1 cellular context compared by ENCODE assay signal in the genomic region with DNA sequence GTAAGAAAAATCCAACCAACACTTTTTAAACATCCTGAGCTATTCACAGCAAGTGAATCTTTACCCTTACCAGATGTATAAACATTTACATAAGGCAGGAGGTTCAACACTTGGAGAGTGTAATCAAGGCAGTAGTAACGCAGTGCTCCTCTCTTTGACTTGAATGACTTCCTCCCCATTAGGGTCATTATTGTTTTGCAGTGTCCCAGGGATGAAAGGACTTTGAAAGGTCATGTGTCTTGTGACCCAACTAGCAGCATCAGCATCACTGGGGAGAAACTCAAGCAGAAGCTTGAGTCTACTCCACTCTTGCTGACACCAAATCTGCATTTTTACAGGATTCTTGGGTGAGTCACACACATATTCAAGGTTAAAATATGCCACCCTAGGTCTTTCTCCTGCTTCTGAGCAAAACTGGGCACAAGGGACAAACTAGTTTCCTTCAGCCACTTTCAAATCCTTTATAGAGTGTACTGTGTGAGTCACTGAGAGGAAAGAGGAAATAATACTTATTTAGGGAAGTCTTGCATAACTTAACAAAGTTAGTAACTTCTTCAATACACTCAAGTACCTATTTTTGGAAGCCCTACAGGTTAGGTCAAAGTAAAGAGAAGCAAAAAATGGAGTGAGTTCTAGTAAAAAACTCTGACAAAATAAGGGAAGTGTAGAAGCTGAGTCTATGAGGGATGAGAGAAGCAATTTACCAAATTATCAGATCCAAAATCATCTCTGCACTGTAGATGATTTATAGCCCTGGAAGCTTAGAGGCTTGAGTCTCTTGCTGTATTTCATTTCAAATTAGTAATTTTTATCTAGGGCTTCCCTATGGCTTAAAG.
TF ChIP-seq lines count a peak whose summit lies in the region.

No MANE protein-coding gene starts in this region.

TF ChIP-seq in GM12878, 131 proteins besides CTCF, POLR2A, EP300 and RAD21:
- peak; percentile 81 to 86 for TF ChIP-seq IKZF2 (IDR thresholded peaks at IDR 0.05)
- TF ChIP-seq, protein P1, sequence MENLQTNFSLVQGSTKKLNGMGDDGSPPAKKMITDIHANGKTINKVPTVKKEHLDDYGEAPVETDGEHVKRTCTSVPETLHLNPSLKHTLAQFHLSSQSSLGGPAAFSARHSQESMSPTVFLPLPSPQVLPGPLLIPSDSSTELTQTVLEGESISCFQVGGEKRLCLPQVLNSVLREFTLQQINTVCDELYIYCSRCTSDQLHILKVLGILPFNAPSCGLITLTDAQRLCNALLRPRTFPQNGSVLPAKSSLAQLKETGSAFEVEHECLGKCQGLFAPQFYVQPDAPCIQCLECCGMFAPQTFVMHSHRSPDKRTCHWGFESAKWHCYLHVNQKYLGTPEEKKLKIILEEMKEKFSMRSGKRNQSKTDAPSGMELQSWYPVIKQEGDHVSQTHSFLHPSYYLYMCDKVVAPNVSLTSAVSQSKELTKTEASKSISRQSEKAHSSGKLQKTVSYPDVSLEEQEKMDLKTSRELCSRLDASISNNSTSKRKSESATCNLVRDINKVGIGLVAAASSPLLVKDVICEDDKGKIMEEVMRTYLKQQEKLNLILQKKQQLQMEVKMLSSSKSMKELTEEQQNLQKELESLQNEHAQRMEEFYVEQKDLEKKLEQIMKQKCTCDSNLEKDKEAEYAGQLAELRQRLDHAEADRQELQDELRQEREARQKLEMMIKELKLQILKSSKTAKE (IDR thresholded peaks at IDR 0.05; ENCODE audit: low read depth, poor library complexity, severe bottlenecking): peak; percentile 53
- peak; percentile 22; the same call in 1 of the 2 replicates for TF ChIP-seq CREM (IDR thresholded peaks at IDR 0.05; ENCODE audit: low read depth)
- TF ChIP-seq MEF2A (IDR thresholded peaks at IDR 0.05; ENCODE audit: insufficient read depth, low read depth, low read length): peak; percentile 93
- TF ChIP-seq, protein P2, sequence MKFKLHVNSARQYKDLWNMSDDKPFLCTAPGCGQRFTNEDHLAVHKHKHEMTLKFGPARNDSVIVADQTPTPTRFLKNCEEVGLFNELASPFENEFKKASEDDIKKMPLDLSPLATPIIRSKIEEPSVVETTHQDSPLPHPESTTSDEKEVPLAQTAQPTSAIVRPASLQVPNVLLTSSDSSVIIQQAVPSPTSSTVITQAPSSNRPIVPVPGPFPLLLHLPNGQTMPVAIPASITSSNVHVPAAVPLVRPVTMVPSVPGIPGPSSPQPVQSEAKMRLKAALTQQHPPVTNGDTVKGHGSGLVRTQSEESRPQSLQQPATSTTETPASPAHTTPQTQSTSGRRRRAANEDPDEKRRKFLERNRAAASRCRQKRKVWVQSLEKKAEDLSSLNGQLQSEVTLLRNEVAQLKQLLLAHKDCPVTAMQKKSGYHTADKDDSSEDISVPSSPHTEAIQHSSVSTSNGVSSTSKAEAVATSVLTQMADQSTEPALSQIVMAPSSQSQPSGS (IDR thresholded peaks at IDR 0.05; ENCODE audit: low read length): peak; percentile 68; the same call in 1 of the 2 replicates
- TF ChIP-seq FOXM1 (IDR thresholded peaks at IDR 0.05; ENCODE audit: low read depth, low read length): 0 out of 2 replicates have a peak, but pooled peaks have one; percentile 38
- TF ChIP-seq MEF2B (IDR thresholded peaks at IDR 0.05; ENCODE audit: partially characterized antibody, poor library complexity, severe bottlenecking): peak; percentile 96
- TF ChIP-seq DPF2 (IDR thresholded peaks at IDR 0.05): peak; percentile 74; the same call in 1 of the 2 replicates
- TF ChIP-seq EED (IDR thresholded peaks at IDR 0.05; ENCODE audit: low read depth): peak; percentile 55; the same call in 1 of the 2 replicates
- no peak for TF ChIP-seq NRF1 (conservative IDR thresholded peaks at IDR 0.05; ENCODE audit: low read depth, low read length)
- peak; percentile 78 for TF ChIP-seq IKZF1 (conservative IDR thresholded peaks at IDR 0.05)
- 0 out of 2 replicates have a peak, but pooled peaks have one; percentile 43 for TF ChIP-seq NBN (IDR thresholded peaks at IDR 0.05)
- no peak for TF ChIP-seq MYB (IDR thresholded peaks at IDR 0.05; ENCODE audit: borderline replicate concordance, low read depth, low read length)
- TF ChIP-seq CEBPB (IDR thresholded peaks at IDR 0.05; ENCODE audit: borderline replicate concordance in 1 of 2, low read depth in 2 of 2, low read length in 2 of 2): peak; percentile 20 to 74; a peak in 2 of 4 replicates
- TF ChIP-seq NFIC (IDR thresholded peaks at IDR 0.05; ENCODE audit: low read depth, low read length): peak; percentile 81
- peak; percentile 80; the same call in 1 of the 2 replicates for TF ChIP-seq ZNF217 (IDR thresholded peaks at IDR 0.05)
- TF ChIP-seq NR2F1 (conservative IDR thresholded peaks at IDR 0.05): peak; percentile 78
- TF ChIP-seq, protein P3, sequence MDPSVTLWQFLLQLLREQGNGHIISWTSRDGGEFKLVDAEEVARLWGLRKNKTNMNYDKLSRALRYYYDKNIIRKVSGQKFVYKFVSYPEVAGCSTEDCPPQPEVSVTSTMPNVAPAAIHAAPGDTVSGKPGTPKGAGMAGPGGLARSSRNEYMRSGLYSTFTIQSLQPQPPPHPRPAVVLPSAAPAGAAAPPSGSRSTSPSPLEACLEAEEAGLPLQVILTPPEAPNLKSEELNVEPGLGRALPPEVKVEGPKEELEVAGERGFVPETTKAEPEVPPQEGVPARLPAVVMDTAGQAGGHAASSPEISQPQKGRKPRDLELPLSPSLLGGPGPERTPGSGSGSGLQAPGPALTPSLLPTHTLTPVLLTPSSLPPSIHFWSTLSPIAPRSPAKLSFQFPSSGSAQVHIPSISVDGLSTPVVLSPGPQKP (IDR thresholded peaks at IDR 0.05; ENCODE audit: low read depth, low read length): no peak
- peak; percentile 30; the same call in 1 of the 2 replicates for TF ChIP-seq ZNF24 (IDR thresholded peaks at IDR 0.05)
- TF ChIP-seq JUNB (IDR thresholded peaks at IDR 0.05): peak; percentile 54
- TF ChIP-seq, protein P4, sequence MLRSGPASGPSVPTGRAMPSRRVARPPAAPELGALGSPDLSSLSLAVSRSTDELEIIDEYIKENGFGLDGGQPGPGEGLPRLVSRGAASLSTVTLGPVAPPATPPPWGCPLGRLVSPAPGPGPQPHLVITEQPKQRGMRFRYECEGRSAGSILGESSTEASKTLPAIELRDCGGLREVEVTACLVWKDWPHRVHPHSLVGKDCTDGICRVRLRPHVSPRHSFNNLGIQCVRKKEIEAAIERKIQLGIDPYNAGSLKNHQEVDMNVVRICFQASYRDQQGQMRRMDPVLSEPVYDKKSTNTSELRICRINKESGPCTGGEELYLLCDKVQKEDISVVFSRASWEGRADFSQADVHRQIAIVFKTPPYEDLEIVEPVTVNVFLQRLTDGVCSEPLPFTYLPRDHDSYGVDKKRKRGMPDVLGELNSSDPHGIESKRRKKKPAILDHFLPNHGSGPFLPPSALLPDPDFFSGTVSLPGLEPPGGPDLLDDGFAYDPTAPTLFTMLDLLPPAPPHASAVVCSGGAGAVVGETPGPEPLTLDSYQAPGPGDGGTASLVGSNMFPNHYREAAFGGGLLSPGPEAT (IDR thresholded peaks at IDR 0.05; ENCODE audit: low read depth): peak; percentile 43; the same call in 1 of the 2 replicates
- peak; percentile 39; the same call in 1 of the 2 replicates for TF ChIP-seq RUNX3 (IDR thresholded peaks at IDR 0.05; ENCODE audit: low read length)
- TF ChIP-seq, protein P5, sequence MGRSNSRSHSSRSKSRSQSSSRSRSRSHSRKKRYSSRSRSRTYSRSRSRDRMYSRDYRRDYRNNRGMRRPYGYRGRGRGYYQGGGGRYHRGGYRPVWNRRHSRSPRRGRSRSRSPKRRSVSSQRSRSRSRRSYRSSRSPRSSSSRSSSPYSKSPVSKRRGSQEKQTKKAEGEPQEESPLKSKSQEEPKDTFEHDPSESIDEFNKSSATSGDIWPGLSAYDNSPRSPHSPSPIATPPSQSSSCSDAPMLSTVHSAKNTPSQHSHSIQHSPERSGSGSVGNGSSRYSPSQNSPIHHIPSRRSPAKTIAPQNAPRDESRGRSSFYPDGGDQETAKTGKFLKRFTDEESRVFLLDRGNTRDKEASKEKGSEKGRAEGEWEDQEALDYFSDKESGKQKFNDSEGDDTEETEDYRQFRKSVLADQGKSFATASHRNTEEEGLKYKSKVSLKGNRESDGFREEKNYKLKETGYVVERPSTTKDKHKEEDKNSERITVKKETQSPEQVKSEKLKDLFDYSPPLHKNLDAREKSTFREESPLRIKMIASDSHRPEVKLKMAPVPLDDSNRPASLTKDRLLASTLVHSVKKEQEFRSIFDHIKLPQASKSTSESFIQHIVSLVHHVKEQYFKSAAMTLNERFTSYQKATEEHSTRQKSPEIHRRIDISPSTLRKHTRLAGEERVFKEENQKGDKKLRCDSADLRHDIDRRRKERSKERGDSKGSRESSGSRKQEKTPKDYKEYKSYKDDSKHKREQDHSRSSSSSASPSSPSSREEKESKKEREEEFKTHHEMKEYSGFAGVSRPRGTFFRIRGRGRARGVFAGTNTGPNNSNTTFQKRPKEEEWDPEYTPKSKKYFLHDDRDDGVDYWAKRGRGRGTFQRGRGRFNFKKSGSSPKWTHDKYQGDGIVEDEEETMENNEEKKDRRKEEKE (IDR thresholded peaks at IDR 0.05): no peak
- peak; percentile 61 for TF ChIP-seq SPI1 (IDR thresholded peaks at IDR 0.05; ENCODE audit: borderline replicate concordance, insufficient read depth, low read depth, low read length)
- TF ChIP-seq CREB1 (IDR thresholded peaks at IDR 0.05; ENCODE audit: low read depth): 0 out of 2 replicates have a peak, but pooled peaks have one; percentile 35
- peak in 1 of 2 experiments; percentile 86; a peak in 1 of 4 replicates for TF ChIP-seq ETV6 (conservative IDR thresholded peaks at IDR 0.05 in 1 of 2, IDR thresholded peaks at IDR 0.05 in 1 of 2; ENCODE audit: borderline replicate concordance in 1 of 2, low read depth in 1 of 2)
- no peak for TF ChIP-seq BACH1 (IDR thresholded peaks at IDR 0.05; ENCODE audit: borderline replicate concordance)
- peak; percentile 66; the same call in 1 of the 2 replicates for TF ChIP-seq ATF7 (IDR thresholded peaks at IDR 0.05; ENCODE audit: low read depth)
- TF ChIP-seq SMAD1 (IDR thresholded peaks at IDR 0.05; ENCODE audit: low read depth, partially characterized antibody): no peak
- TF ChIP-seq, protein P6, sequence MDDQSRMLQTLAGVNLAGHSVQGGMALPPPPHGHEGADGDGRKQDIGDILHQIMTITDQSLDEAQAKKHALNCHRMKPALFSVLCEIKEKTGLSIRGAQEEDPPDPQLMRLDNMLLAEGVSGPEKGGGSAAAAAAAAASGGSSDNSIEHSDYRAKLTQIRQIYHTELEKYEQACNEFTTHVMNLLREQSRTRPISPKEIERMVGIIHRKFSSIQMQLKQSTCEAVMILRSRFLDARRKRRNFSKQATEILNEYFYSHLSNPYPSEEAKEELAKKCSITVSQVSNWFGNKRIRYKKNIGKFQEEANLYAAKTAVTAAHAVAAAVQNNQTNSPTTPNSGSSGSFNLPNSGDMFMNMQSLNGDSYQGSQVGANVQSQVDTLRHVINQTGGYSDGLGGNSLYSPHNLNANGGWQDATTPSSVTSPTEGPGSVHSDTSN (IDR thresholded peaks at IDR 0.05; ENCODE audit: insufficient replicate concordance, low read depth, low read length): no peak
- TF ChIP-seq GABPA (IDR thresholded peaks at IDR 0.05; ENCODE audit: low read depth): 0 out of 2 replicates have a peak, but pooled peaks have one; percentile 6
- TF ChIP-seq MTA2 (IDR thresholded peaks at IDR 0.05; ENCODE audit: low read depth): peak; percentile 55; the same call in 1 of the 2 replicates
- TF ChIP-seq MTA3 (IDR thresholded peaks at IDR 0.05; ENCODE audit: borderline replicate concordance, low read length): peak; percentile 40; the same call in 1 of the 2 replicates
- TF ChIP-seq ZBED1 (IDR thresholded peaks at IDR 0.05; ENCODE audit: borderline replicate concordance): peak; percentile 44; the same call in 1 of the 2 replicates
